21 cellular contexts compared by ENCODE assay signal in the genomic region with DNA sequence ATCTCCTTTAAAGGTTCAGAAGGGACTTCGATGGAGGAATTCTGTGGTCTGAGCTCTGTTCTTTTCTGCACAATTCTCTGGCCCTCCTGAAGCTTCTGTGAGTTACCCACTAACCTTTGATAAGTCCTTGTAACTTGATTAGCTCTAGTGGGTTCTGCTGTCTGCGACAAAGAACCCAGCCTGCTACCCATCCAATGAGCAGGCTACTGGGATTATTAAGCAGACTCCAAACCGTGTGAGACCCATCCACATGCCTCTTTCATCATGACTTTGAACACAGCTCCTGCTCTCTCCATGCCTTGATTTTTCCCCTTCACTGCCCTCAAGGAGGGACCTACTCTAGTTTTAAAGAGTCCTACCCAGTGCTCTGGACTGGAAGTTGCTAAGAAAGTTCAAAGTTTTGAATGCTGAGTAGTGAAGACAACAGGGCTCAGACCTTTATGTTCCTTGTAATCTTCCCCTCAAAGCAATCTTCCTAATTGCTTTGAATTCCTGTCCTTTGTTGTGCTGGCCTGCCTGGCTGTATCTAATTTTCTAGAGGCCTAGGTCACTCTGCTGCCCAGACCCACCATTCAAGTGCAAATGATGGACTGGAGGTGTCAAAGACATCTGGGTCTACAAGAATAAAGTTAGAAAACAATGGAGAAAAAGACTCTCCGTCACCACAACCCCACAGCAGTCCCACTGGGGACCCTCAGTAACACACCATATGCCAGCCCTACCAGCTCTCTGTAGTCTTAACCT.
DNase-seq lines count a peak whose midpoint lies in the region; ATAC-seq and TF ChIP-seq lines count a peak whose summit lies in the region.
"Had no signal": no experiment of that assay in that cellular context is flagged by ENCODE, and none has a peak within 500 bp of the region (broad histone marks: within the 10 kb centered on the region; RNA-seq: fewer than 3 reads in every experiment).

No MANE protein-coding gene starts in this region.

- peak overlapping the region; percentile 50 for H2BK120ac ChIP-seq in mesendoderm (ENCODE audit: low read depth, low read length)

- intact Hi-C loops in left ventricle myocardium superior (cut with micrococcal nuclease): no loop called here
- intact Hi-C loops in dorsolateral prefrontal cortex (cut with DNase I): no loop called here

- WGBS in mesendoderm (ENCODE audit: extremely low coverage, insufficient coverage, low lambda C conversion rate): no CpG with 5 or more reads among the region's 4 CpGs

- H3K23ac ChIP-seq in mesendoderm (ENCODE audit: low read length): no peak overlapping the region

- peaks cover 5% of the 10 kb centered on the region; the same call in 1 of the 2 replicates for H3K9me3 ChIP-seq in HUES48 (ENCODE audit: control insufficient read depth, insufficient read depth, low read length)
- H3K9me3 ChIP-seq: SK-N-SH had no signal

- TF ChIP-seq CTCF in dorsolateral prefrontal cortex (IDR thresholded peaks at IDR 0.05 in 54 of 56, conservative IDR thresholded peaks at IDR 0.05 in 2 of 56; ENCODE audit: low read depth in 1 of 56, partially characterized antibody in 56 of 56): no peak

- H3K4me1 ChIP-seq in HUES48 (ENCODE audit: control insufficient read depth, insufficient read depth, low read length) (peaks cover 4% of the 10 kb centered on the region; the same call in 1 of the 2 replicates), mesendoderm (ENCODE audit: control insufficient read depth, low read depth, low read length) (peaks cover 5% of the 10 kb centered on the region)
- H3K4me1 ChIP-seq: BLaER1 treated with 17β-estradiol and CSF1 and Interleukin-3, amounts not matched to agents 10 nM and 100 nM had no signal

- H3K27ac ChIP-seq in HUES48 (ENCODE audit: low read depth, low read length): peak overlapping the region; percentile 61
- no peak overlapping the region for H3K27ac ChIP-seq in mesendoderm (ENCODE audit: low read depth, low read length)
- no peak overlapping the region for H3K27ac ChIP-seq in dorsolateral prefrontal cortex
- H3K27ac ChIP-seq: BLaER1 treated with 17β-estradiol and CSF1 and Interleukin-3, amounts not matched to agents 10 nM and 100 nM had no signal

- no peak overlapping the region for H2AK5ac ChIP-seq in mesendoderm (ENCODE audit: low read length)

- H3K56ac ChIP-seq in mesendoderm (ENCODE audit: low read length): no peak overlapping the region

- H3K36me3 ChIP-seq in HUES48 (ENCODE audit: control insufficient read depth, insufficient read depth, low read length): no peaks in the 10 kb centered on the region
- H3K36me3 ChIP-seq in mesendoderm (ENCODE audit: control insufficient read depth, insufficient read depth, low read length): no peaks in the 10 kb centered on the region
- H3K36me3 ChIP-seq: BLaER1 treated with 17β-estradiol and CSF1 and Interleukin-3, amounts not matched to agents 10 nM and 100 nM had no signal

- no peak overlapping the region for H4K5ac ChIP-seq in mesendoderm (ENCODE audit: low read length)

- no peak overlapping the region for H3K18ac ChIP-seq in mesendoderm (ENCODE audit: low read length)

- H2BK15ac ChIP-seq in mesendoderm (replicated peaks; ENCODE audit: low read depth): no peak overlapping the region

- ATAC-seq in GM21367 (IDR thresholded peaks at IDR 0.05; ENCODE audit: unreplicated experiment) (no peak), left ventricle myocardium superior (no peak)
- ATAC-seq: HCT116, K562, Right ventricle myocardium inferior had no signal

- no peak overlapping the region for H4K8ac ChIP-seq in mesendoderm (ENCODE audit: low read depth, low read length)

- DNase-seq in ecto neural progenitor cell (ENCODE audit: low spot score) (peak; percentile 21), mesendoderm (peak; percentile 21), retina (peak; percentile 32), NCI-H128 (lab: John Stamatoyannopoulos, UW; ENCODE audit: unreplicated experiment) (no peak), left ventricle myocardium superior (no peak), dorsolateral prefrontal cortex (no peak)
- DNase-seq: CD8-positive, alpha-beta memory T cell; DMS79; NCI-H1105; NCI-H187; NCI-H2107; NCI-H510A; NCI-H748 treated with DMSO at 0.1 percent for 48 hours; NK-92 treated with Interleukin-12 subunit alpha and Interleukin-12 subunit beta, amount 100 ng/mL, for 24 hours; SK-N-SH had no signal

- H3K27me3 ChIP-seq in HUES48 (ENCODE audit: control insufficient read depth, insufficient read depth, low read length): no peaks in the 10 kb centered on the region
- H3K27me3 ChIP-seq in mesendoderm (ENCODE audit: insufficient read depth, low read length, poor library complexity): no peaks in the 10 kb centered on the region
- no peaks in the 10 kb centered on the region for H3K27me3 ChIP-seq in dorsolateral prefrontal cortex
- H3K27me3 ChIP-seq: BLaER1 treated with 17β-estradiol and CSF1 and Interleukin-3, amounts not matched to agents 10 nM and 100 nM had no signal

- no peak overlapping the region for H2BK5ac ChIP-seq in mesendoderm (ENCODE audit: low read length)

- no peaks in the 10 kb centered on the region for H3K79me1 ChIP-seq in mesendoderm (ENCODE audit: low read length)

- H3K4ac ChIP-seq in mesendoderm (ENCODE audit: low read depth, low read length): no peak overlapping the region

- no peaks in the 10 kb centered on the region for H3K79me2 ChIP-seq in mesendoderm (ENCODE audit: control insufficient read depth, insufficient read depth, low read length)

- H3K4me2 ChIP-seq in mesendoderm (ENCODE audit: low read length): no peak overlapping the region
- H3K4me2 ChIP-seq: SK-N-SH had no signal

- H3K4me3 ChIP-seq in HUES48 (ENCODE audit: low read depth, low read length): no peak overlapping the region
- no peak overlapping the region for H3K4me3 ChIP-seq in mesendoderm (ENCODE audit: low read length)
- no peak overlapping the region for H3K4me3 ChIP-seq in dorsolateral prefrontal cortex
- H3K4me3 ChIP-seq: BLaER1 treated with 17β-estradiol and CSF1 and Interleukin-3, amounts not matched to agents 10 nM and 100 nM; K562 had no signal

- H3K9ac ChIP-seq in HUES48 (ENCODE audit: low read depth, low read length) (no peak overlapping the region), mesendoderm (ENCODE audit: low read length) (no peak overlapping the region)
- H3K9ac ChIP-seq: BLaER1 treated with 17β-estradiol and CSF1 and Interleukin-3, amounts not matched to agents 10 nM and 100 nM; SK-N-SH had no signal

Comparison
In these comparisons a context has a peak if more than half of its experiments do, and no peak if none do; other contexts are left out.
1. DNase-seq: peak in ecto neural progenitor cell (single experiment), mesendoderm (single experiment) and retina (single experiment); none in NCI-H128 (single experiment), left ventricle myocardium superior (single experiment) and dorsolateral prefrontal cortex (0 of 10).